ENCODE assay signal across 8 cellular contexts in genomic region chr9:113886471-113886870, GRCh38. TPM values are rescaled to one million over a fixed set of nuclear protein-coding genes. Genes with fewer than 3 reads are reported as not detected.
A peak's percentile ranks its signal among the peaks of the same experiment; 100 is the strongest.
DNase-seq lines count a peak whose midpoint lies in the region; ATAC-seq, FAIRE-seq and TF ChIP-seq lines count a peak whose summit lies in the region.

No MANE protein-coding gene starts in this region.

- 0% methylated on average over 1 of the region's 1 CpG for WGBS in K562 (ENCODE audit: insufficient coverage, low coverage, missing lambda C conversion rate)

- peaks cover 73% of the 10 kb centered on the region for H3K79me2 ChIP-seq in K562 (ENCODE audit: control insufficient read depth, insufficient read depth, low read length)

- ATAC-seq in K562 (no peak), HG03469 (IDR thresholded peaks at IDR 0.05; ENCODE audit: unreplicated experiment) (no peak), GM18511 (IDR thresholded peaks at IDR 0.05; ENCODE audit: unreplicated experiment) (no peak)

- H2AFZ ChIP-seq in K562 (ENCODE audit: low read depth, low read length): no peak overlapping the region

- H3K27me3 ChIP-seq in cardiac muscle cell (no peaks in the 10 kb centered on the region), K562 (ENCODE audit: control insufficient read depth in 2 of 2, insufficient read depth in 2 of 2, low read length in 2 of 2) (no peaks in the 10 kb centered on the region), uterus (no peaks in the 10 kb centered on the region)

- H3K36me3 ChIP-seq in cardiac muscle cell (no peaks in the 10 kb centered on the region), K562 (ENCODE audit: control insufficient read depth, insufficient read depth, low read length) (peaks cover 4% of the 10 kb centered on the region; the same call in 2 of the 3 replicates), uterus (no peaks in the 10 kb centered on the region)

- no peak for TF ChIP-seq CTCF in cardiac muscle cell (IDR thresholded peaks at IDR 0.05; ENCODE audit: low read depth, low read length)
- no peak for TF ChIP-seq CTCF in K562 (IDR thresholded peaks at IDR 0.05 in 2 of 3, conservative IDR thresholded peaks at IDR 0.05 in 1 of 3; ENCODE audit: insufficient read depth in 2 of 3, low read depth in 1 of 3, low read length in 3 of 3)
- no peak for TF ChIP-seq CTCF in uterus (IDR thresholded peaks at IDR 0.05)

- H3K9ac ChIP-seq in K562 (ENCODE audit: insufficient read depth in 1 of 2, low read depth in 2 of 2, low read length in 2 of 2): peak overlapping the region in 1 of 2 experiments; percentile 55; a peak in 2 of 4 replicates

- CTCF ChIA-PET in K562 (lab: Yijun Ruan, JAX; ENCODE audit: low intra/inter-chr PET ratio): interaction anchor here (0.7 kb wide), 1 partner anchor 53 kb away, joined by 4 read pairs; no protein-coding TSS in a partner anchor

- no peak for TF ChIP-seq EP300 in K562 (IDR thresholded peaks at IDR 0.05; ENCODE audit: low read length)

- H3K4me3 ChIP-seq in cardiac muscle cell (no peak overlapping the region), K562 (no peak overlapping the region), uterus (peak overlapping the region; percentile 20 to 36)

- H3K9me1 ChIP-seq in K562 (ENCODE audit: control insufficient read depth, insufficient read depth, low read length): no peaks in the 10 kb centered on the region

- no peak for TF ChIP-seq RAD21 in K562 (CRISPR knock-in tag; conservative IDR thresholded peaks at IDR 0.05 in 1 of 2, IDR thresholded peaks at IDR 0.05 in 1 of 2)

- intact Hi-C loops in cardiac septum (cut with DNase I) (no loop called here), K562 (cut with micrococcal nuclease) (loop anchor here (5.0 kb wide), 1 partner anchor 76 kb away; no protein-coding TSS in a partner anchor), uterus (cut with DNase I; ENCODE audit: low total_unique reads) (no loop called here)

- H3K4me2 ChIP-seq in K562 (ENCODE audit: insufficient read depth, low read length): peak overlapping the region; percentile 31; the same call in 1 of the 2 replicates

- no TSS peak for BruUV-seq in K562 (replicated peaks; lab: Mats Ljungman, UMichigan)

- H3K27ac ChIP-seq in cardiac muscle cell: peak overlapping the region; percentile 8
- 0 out of 3 replicates have a peak overlapping the region, but pooled peaks have one; percentile 55 for H3K27ac ChIP-seq in K562 (ENCODE audit: extremely low read depth, low read depth, low read length)
- H3K27ac ChIP-seq in uterus: peak overlapping the region; percentile 53 to 78

- POLR2A ChIA-PET in K562 (lab: Yijun Ruan, JAX): interaction anchor here (0.7 to 1.0 kb wide), 2 partner anchors 14 to 41 kb away, joined by 3 read pairs; no protein-coding TSS in a partner anchor

- no peak for TF ChIP-seq POLR2A in K562 (conservative IDR thresholded peaks at IDR 0.05)
- TF ChIP-seq POLR2A in uterus (IDR thresholded peaks at IDR 0.05): no peak

- no peaks in the 10 kb centered on the region; the same call in 1 of the 2 replicates for H4K20me1 ChIP-seq in K562 (replicated peaks; ENCODE audit: control insufficient read depth, insufficient read depth, low read length)

- in situ Hi-C loops in K562 (cut with MboI): no loop called here

- H3K4me1 ChIP-seq in cardiac muscle cell (ENCODE audit: low read depth) (peaks cover 9% of the 10 kb centered on the region), K562 (replicated peaks in 1 of 2; ENCODE audit: control insufficient read depth in 2 of 2, insufficient read depth in 2 of 2, low read length in 2 of 2) (peaks cover 3 to 47% of the 10 kb centered on the region in 2 experiments; a peak in 4 of 5 replicates), uterus (peaks cover 4 to 7% of the 10 kb centered on the region in 2 donors)

- no peak for FAIRE-seq in K562 (lab: Jason Lieb, UNC)

- DNase-seq in cardiac muscle cell (ENCODE audit: low read depth in 1 of 2, low spot score in 1 of 2) (no peak), cardiac septum (ENCODE audit: low spot score) (no peak), K562 (ENCODE audit: extremely low read depth in 1 of 4, low spot score in 3 of 4) (no peak), medulla oblongata (ENCODE audit: extremely low spot score) (peak; percentile 37), uterus (no peak), Ammon's horn (ENCODE audit: low spot score) (no peak)

- no peaks in the 10 kb centered on the region for H3K9me3 ChIP-seq in cardiac muscle cell (ENCODE audit: low read depth)
- H3K9me3 ChIP-seq in K562 (replicated peaks; ENCODE audit: control insufficient read depth, insufficient read depth, low read depth, low read length): peaks cover 2% of the 10 kb centered on the region
- no peaks in the 10 kb centered on the region for H3K9me3 ChIP-seq in uterus

TF ChIP-seq in K562, 482 proteins besides CTCF, POLR2A, EP300 and RAD21:
- TF ChIP-seq NUFIP1 (IDR thresholded peaks at IDR 0.05; ENCODE audit: partially characterized antibody) (no peak), FOS (IDR thresholded peaks at IDR 0.05; ENCODE audit: extremely low read depth, insufficient read length) (no peak), ZNF583 (CRISPR knock-in tag; IDR thresholded peaks at IDR 0.05) (no peak), RFX1 (IDR thresholded peaks at IDR 0.05) (no peak), DEAF1 (CRISPR knock-in tag; IDR thresholded peaks at IDR 0.05) (no peak), ZBTB5 (IDR thresholded peaks at IDR 0.05) (no peak)

RNA-seq across cellular contexts. Expression of gene ZNF618, which starts 10.4 kb away (rescaled TPM):
- 15.2 and 26.0 TPM in 2 replicates for total RNA-seq in cardiac muscle cell
- 20.0 and 22.0 TPM in 2 replicates for polyA plus RNA-seq in cardiac muscle cell
- 1.7 TPM for total RNA-seq in cardiac septum
- 5.9 and 8.1 TPM in 2 replicates for total RNA-seq in K562 (2011; cell fraction: chromatin; rRNA removed; ENCODE audit: low replicate concordance)
- 2.8 and 5.8 TPM in 2 replicates for total RNA-seq in K562 (2011; cell fraction: nucleolus; rRNA removed)
- total RNA-seq in K562 (2011; cell fraction: nucleoplasm; rRNA removed): 4.7 and 6.1 TPM in 2 replicates
- 4.4 and 5.0 TPM in 2 replicates for total RNA-seq in K562 (2014; rRNA removed)
- 2.9 and 3.3 TPM in 2 replicates for total RNA-seq in K562 (2014; rRNA removed; fragmentation: Illumina TruSeq; extraction: Trizol)
- 3.4 and 4.0 TPM in 2 replicates for total RNA-seq in K562 (2015; rRNA removed; fragmentation: Illumina TruSeq; extraction: Trizol)
- 13.4 and 13.7 TPM in 2 replicates for total RNA-seq in K562 (2021)
- 0.04 and 0.08 TPM in 2 replicates for polyA plus RNA-seq in K562 (2011; rRNA removed)
- 0.06 and 0.09 TPM in 2 replicates for polyA plus RNA-seq in K562 (2011; cell fraction: cytosol; rRNA removed)
- 0.04 and 0.24 TPM in 2 replicates for polyA plus RNA-seq in K562 (2011; cell fraction: nucleus; rRNA removed)
- 7.5 and 7.8 TPM in 2 replicates for polyA plus RNA-seq in K562 (2012)
- 8.8 and 9.2 TPM in 2 replicates for polyA plus RNA-seq in K562 (2014; fragmentation: Illumina TruSeq; extraction: Trizol)
- under 1 TPM; 0.22 to 0.32 TPM for polyA plus RNA-seq in K562 (2014; fragmentation: Nextera tagmentation; extraction: Ambion mirVana)
- polyA plus RNA-seq in K562 (2014; rRNA removed): 4.6 and 5.3 TPM in 2 replicates
- 0.07 TPM in 1 of 2 replicates, not detected in the other for polyA minus RNA-seq in K562 (2011; rRNA and poly(A)+ RNA removed)
- polyA minus RNA-seq in K562 (2011; cell fraction: cytosol; rRNA and poly(A)+ RNA removed): 0.36 TPM in 1 of 2 replicates, not detected in the other
- polyA minus RNA-seq in K562 (2011; cell fraction: nucleus; rRNA and poly(A)+ RNA removed): 0.27 TPM in 1 of 2 replicates, not detected in the other
- 10 to 100 TPM in 2 of 4 donors, 1 to 10 TPM in 2; 3.8 to 24.2 (median 12.3) TPM for total RNA-seq in uterus

Comparison
In these comparisons a context has a peak if more than half of its experiments do, and no peak if none do; other contexts are left out.
1. H3K27ac ChIP-seq: peak in every context shown above with its lines; median percentile 66 in uterus; 55 in K562; 8 in cardiac muscle cell.
2. H3K4me3 ChIP-seq: peak in uterus (2 of 2); none in cardiac muscle cell (single experiment) and K562 (single experiment).